1 cellular context compared by ENCODE assay signal in genomic region chr18:64258111-64258650, GRCh38.
TF ChIP-seq lines count a peak whose summit lies in the region.

No MANE protein-coding gene starts in this region.

TF ChIP-seq in GM23338, 12 proteins besides CTCF, POLR2A, EP300 and RAD21 (continued from another document):
- no peak for TF ChIP-seq REST (IDR thresholded peaks at IDR 0.05; ENCODE audit: unreplicated experiment)
- TF ChIP-seq, protein P1, sequence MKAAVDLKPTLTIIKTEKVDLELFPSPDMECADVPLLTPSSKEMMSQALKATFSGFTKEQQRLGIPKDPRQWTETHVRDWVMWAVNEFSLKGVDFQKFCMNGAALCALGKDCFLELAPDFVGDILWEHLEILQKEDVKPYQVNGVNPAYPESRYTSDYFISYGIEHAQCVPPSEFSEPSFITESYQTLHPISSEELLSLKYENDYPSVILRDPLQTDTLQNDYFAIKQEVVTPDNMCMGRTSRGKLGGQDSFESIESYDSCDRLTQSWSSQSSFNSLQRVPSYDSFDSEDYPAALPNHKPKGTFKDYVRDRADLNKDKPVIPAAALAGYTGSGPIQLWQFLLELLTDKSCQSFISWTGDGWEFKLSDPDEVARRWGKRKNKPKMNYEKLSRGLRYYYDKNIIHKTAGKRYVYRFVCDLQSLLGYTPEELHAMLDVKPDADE (IDR thresholded peaks at IDR 0.05) = no peak
